ENCODE assay signal across 11 cellular contexts in genomic region chr14:91218041-91218440, GRCh38.
"Had no signal": no experiment of that assay in that cellular context is flagged by ENCODE, and none has a peak within 500 bp of the region (broad histone marks: within the 10 kb centered on the region; RNA-seq: fewer than 3 reads in every experiment).

No MANE protein-coding gene starts in this region.

- H3K27me3 ChIP-seq: breast epithelium, heart right ventricle, tibial artery had no signal

- H3K4me1 ChIP-seq: breast epithelium, tibial artery had no signal

- H3K4me3 Mint-ChIP-seq: activated CD4-positive, alpha-beta memory T cell treated with anti-CD3 and anti-CD28 coated beads for 36 hours; activated naive CD8-positive, alpha-beta T cell had no signal

- H3K27ac ChIP-seq: heart right ventricle, left ventricle myocardium inferior, tibial artery had no signal

- DNase-seq: activated CD4-positive, alpha-beta memory T cell treated with anti-CD3 and anti-CD28 coated beads for 36 hours; anterior cingulate cortex; heart right ventricle; islet precursor cell; left ventricle myocardium inferior; retina; SHP77 treated with DMSO at 0.1 percent for 48 hours; tibial artery had no signal

- ATAC-seq: heart right ventricle had no signal

- H3K4me3 ChIP-seq: breast epithelium, heart right ventricle, left ventricle myocardium inferior, tibial artery had no signal

- H3K27me3 Mint-ChIP-seq: activated CD4-positive, alpha-beta memory T cell treated with anti-CD3 and anti-CD28 coated beads for 36 hours; activated naive CD8-positive, alpha-beta T cell had no signal

- H3K27ac Mint-ChIP-seq: activated CD4-positive, alpha-beta memory T cell treated with anti-CD3 and anti-CD28 coated beads for 36 hours; activated naive CD8-positive, alpha-beta T cell; activated T-helper 2 cell treated with anti-CD3 and anti-CD28 coated beads, Interferon-gamma antibody, Interleukin-2, Interleukin-4, amounts not matched to agents 10 μg/mL and 5 μg/mL and 100 μg/mL, durations not matched to agents 14 hours and 24 hours and 36 hours had no signal

- H3K36me3 ChIP-seq: breast epithelium had no signal

- H3K9me3 ChIP-seq: breast epithelium, heart right ventricle, left ventricle myocardium inferior, tibial artery had no signal
